Comparison of ENCODE assay signal across 21 cellular contexts in genomic region chr11:43936081-43936480, GRCh38. TPM values are rescaled to one million over a fixed set of nuclear protein-coding genes. Genes with fewer than 3 reads are reported as not detected.
"Had no signal": no experiment of that assay in that cellular context is flagged by ENCODE, and none has a peak within 500 bp of the region (broad histone marks: within the 10 kb centered on the region; RNA-seq: fewer than 3 reads in every experiment).

No MANE protein-coding gene starts in this region.

- H3K9me3 ChIP-seq: neutrophil, suprapubic skin had no signal

- H3K4me3 ChIP-seq: skin epidermis, suprapubic skin had no signal

- H3K4me1 Mint-ChIP-seq: activated CD4-positive, alpha-beta T cell treated with anti-CD3 and anti-CD28 coated beads for 36 hours had no signal

- H3K4me3 Mint-ChIP-seq: activated CD4-positive, alpha-beta memory T cell treated with anti-CD3 and anti-CD28 coated beads, Interleukin-2, amount 10 ng/mL, durations not matched to agents 7 days and 5 days; activated CD4-positive, alpha-beta T cell treated with anti-CD3 and anti-CD28 coated beads for 36 hours; activated T-cell treated with anti-CD3 and anti-CD28 coated beads, Interleukin-2, amount 50 U/mL, for 4 hours; naive thymus-derived CD4-positive, alpha-beta T cell had no signal

- H3K27ac ChIP-seq: neutrophil, suprapubic skin, WERI-Rb-1 had no signal

- FAIRE-seq: colon, keratinocyte had no signal

- H3K36me3 Mint-ChIP-seq: activated naive CD4-positive, alpha-beta T cell treated with anti-CD3 and anti-CD28 coated beads, Interleukin-2, amount 50 U/mL, for 72 hours; naive thymus-derived CD4-positive, alpha-beta T cell had no signal

- H3K27ac Mint-ChIP-seq: activated CD4-positive, alpha-beta memory T cell treated with anti-CD3 and anti-CD28 coated beads, Interleukin-2, amount 10 ng/mL, durations not matched to agents 7 days and 5 days; activated CD4-positive, alpha-beta T cell treated with anti-CD3 and anti-CD28 coated beads for 36 hours; activated naive CD4-positive, alpha-beta T cell treated with anti-CD3 and anti-CD28 coated beads, Interleukin-2, amount 50 U/mL, for 72 hours; naive thymus-derived CD4-positive, alpha-beta T cell had no signal

- DNase-seq: activated CD4-positive, alpha-beta memory T cell treated with anti-CD3 and anti-CD28 coated beads, Interleukin-2, amount 10 ng/mL, durations not matched to agents 7 days and 5 days; activated CD4-positive, alpha-beta T cell treated with anti-CD3 and anti-CD28 coated beads for 36 hours; activated effector memory CD4-positive, alpha-beta T cell treated with Interleukin-2 at 50 U/mL for 16 hours; activated T-cell treated with anti-CD3 and anti-CD28 coated beads, Interleukin-2, amount 50 U/mL, for 4 hours; caudate nucleus; hippocampal formation; mammary epithelial cell; naive thymus-derived CD4-positive, alpha-beta T cell; stimulated activated CD4-positive, alpha-beta T cell treated with anti-CD3 and anti-CD28 coated beads, Interleukin-15, amount 100 ng/mL, for 24 hours; stimulated activated CD4-positive, alpha-beta T cell treated with anti-CD3 and anti-CD28 coated beads, Interleukin-4, amount 100 ng/mL, for 1 hour; stimulated activated naive CD8-positive, alpha-beta T cell treated with anti-CD3 and anti-CD28 coated beads, Interleukin-15, Interleukin-2, amounts not matched to agents 100 U/mL and 50 U/mL, for 24 hours; trophoblast cell; WERI-Rb-1 had no signal

- ATAC-seq: activated CD4-positive, alpha-beta T cell treated with anti-CD3 and anti-CD28 coated beads for 36 hours; activated T-cell treated with anti-CD3 and anti-CD28 coated beads, Interleukin-2, amount 50 U/mL, for 4 hours; esophagus mucosa; left lobe of liver; naive thymus-derived CD4-positive, alpha-beta T cell; stimulated activated naive CD8-positive, alpha-beta T cell treated with anti-CD3 and anti-CD28 coated beads, Interleukin-15, Interleukin-2, amounts not matched to agents 100 U/mL and 50 U/mL, for 24 hours had no signal

- H3K9me3 Mint-ChIP-seq: activated CD4-positive, alpha-beta memory T cell treated with anti-CD3 and anti-CD28 coated beads, Interleukin-2, amount 10 ng/mL, durations not matched to agents 7 days and 5 days; activated naive CD4-positive, alpha-beta T cell treated with anti-CD3 and anti-CD28 coated beads, Interleukin-2, amount 50 U/mL, for 72 hours; activated T-cell treated with anti-CD3 and anti-CD28 coated beads, Interleukin-2, amount 50 U/mL, for 4 hours; naive thymus-derived CD4-positive, alpha-beta T cell had no signal

- H3K36me3 ChIP-seq: neutrophil, suprapubic skin, WERI-Rb-1 had no signal

RNA-seq across cellular contexts. Expression of gene C11orf96, which starts 6.4 kb away (rescaled TPM):
- total RNA-seq: mammary epithelial cell had no signal
- polyA plus RNA-seq: mammary epithelial cell; naive thymus-derived CD4-positive, alpha-beta T cell had no signal
